8 cellular contexts compared by ENCODE assay signal in the genomic region with DNA sequence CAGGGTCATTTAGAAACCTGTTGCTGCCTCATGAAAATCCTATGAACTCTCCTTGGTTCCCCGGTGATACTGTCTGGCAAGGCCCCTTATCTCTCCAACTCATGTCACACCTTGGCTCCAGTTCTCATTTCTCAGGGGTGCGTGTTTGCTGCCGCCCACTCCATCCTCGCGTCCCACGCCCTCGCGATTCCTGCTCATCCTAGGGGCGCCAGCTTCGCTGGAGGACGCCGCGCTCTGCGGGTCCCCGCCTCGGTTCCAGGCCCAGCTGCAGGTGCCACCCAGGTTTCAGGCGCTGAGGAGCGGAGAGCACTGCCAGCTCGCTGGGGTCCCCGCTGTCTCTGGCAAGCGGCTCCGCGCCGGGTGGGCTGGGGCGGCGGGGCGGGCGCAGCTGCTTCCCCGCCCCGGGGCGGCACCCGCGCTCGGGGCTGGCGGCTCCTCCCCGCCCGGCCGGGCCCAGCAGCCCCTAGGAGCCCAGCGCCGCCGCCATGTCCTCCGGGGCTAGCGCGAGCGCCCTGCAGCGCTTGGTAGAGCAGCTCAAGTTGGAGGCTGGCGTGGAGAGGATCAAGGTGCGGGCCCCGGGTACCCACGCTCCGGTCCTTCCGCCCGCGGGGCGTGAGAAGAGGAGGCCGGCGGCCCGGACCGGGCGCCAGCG. TPM values are rescaled to one million over a fixed set of nuclear protein-coding genes. Genes with fewer than 3 reads are reported as not detected.
DNase-seq lines count a peak whose midpoint lies in the region; ATAC-seq, FAIRE-seq and TF ChIP-seq lines count a peak whose summit lies in the region.

Gene GNG10, plus strand, starts transcription at position 456 of the 652 bp plus-strand sequence. Its CDS starts 30 bp downstream, at position 486.

- no peaks in the 10 kb centered on the region for H3F3A ChIP-seq in neural cell (ENCODE audit: insufficient read depth, low read length, poor library complexity, severe bottlenecking)

- peak within 1 kb of the TSS; percentile 57 for H2AFZ ChIP-seq in neural cell (ENCODE audit: low read depth, low read length)

- H3K9me3 Mint-ChIP-seq in stimulated activated naive CD8-positive, alpha-beta T cell treated with anti-CD3 and anti-CD28 coated beads, Interleukin-15, amount 100 ng/mL, for 72 hours, result no peaks in the 10 kb centered on the region

- H3K9me2 ChIP-seq in neural cell (ENCODE audit: insufficient read depth, low read length), result no peaks in the 10 kb centered on the region

- peak within 1 kb of the TSS; percentile 76 for H3K9ac ChIP-seq in neural cell (ENCODE audit: low read length)

- peaks cover 5% of the 10 kb centered on the region for H3K36me3 ChIP-seq in neural cell (ENCODE audit: insufficient read depth, low read length)

- ATAC-seq in GM19395 (IDR thresholded peaks at IDR 0.05; ENCODE audit: unreplicated experiment) (peak; percentile 79), HG03521 (IDR thresholded peaks at IDR 0.05; ENCODE audit: unreplicated experiment) (peak; percentile 78)
- peak; percentile 92 for ATAC-seq in stimulated activated naive CD8-positive, alpha-beta T cell treated with anti-CD3 and anti-CD28 coated beads, Interleukin-15, amount 100 ng/mL, for 72 hours

- no peaks in the 10 kb centered on the region for H3K9me3 ChIP-seq in neural cell (ENCODE audit: low read length)

- peak within 1 kb of the TSS; percentile 91 to 96 for H3K27ac Mint-ChIP-seq in stimulated activated naive CD8-positive, alpha-beta T cell treated with anti-CD3 and anti-CD28 coated beads, Interleukin-15, amount 100 ng/mL, for 72 hours

- peaks cover 5% of the 10 kb centered on the region for H3K27me3 Mint-ChIP-seq in stimulated activated naive CD8-positive, alpha-beta T cell treated with anti-CD3 and anti-CD28 coated beads, Interleukin-15, amount 100 ng/mL, for 72 hours

- TF ChIP-seq CTCF in fibroblast of villous mesenchyme (IDR thresholded peaks at IDR 0.05; ENCODE audit: insufficient read depth, low read depth, low read length) (no peak), neural cell (IDR thresholded peaks at IDR 0.05; ENCODE audit: poor library complexity, severe bottlenecking) (no peak)

- H3K27ac ChIP-seq in neural cell (ENCODE audit: low read length), result peak within 1 kb of the TSS; percentile 47

- H3K27me3 ChIP-seq in neural cell (ENCODE audit: insufficient read depth, low read depth, low read length), result no peaks in the 10 kb centered on the region

- peaks cover 5% of the 10 kb centered on the region for H3K79me2 ChIP-seq in neural cell (replicated peaks; ENCODE audit: insufficient read depth, low read length)

- DNase-seq in COR-L47 (lab: John Stamatoyannopoulos, UW) (peak; percentile 73), RCC 7860 (ENCODE audit: low spot score) (peak; percentile 25), fibroblast of villous mesenchyme (ENCODE audit: low read depth) (peak; percentile 52)
- peak; percentile 64 for DNase-seq in activated effector memory CD4-positive, alpha-beta T cell treated with Interleukin-2 at 50 U/mL for 16 hours
- peak; percentile 74 to 81 for DNase-seq in stimulated activated naive CD8-positive, alpha-beta T cell treated with anti-CD3 and anti-CD28 coated beads, Interleukin-15, amount 100 ng/mL, for 72 hours

- H3K4me1 Mint-ChIP-seq in stimulated activated naive CD8-positive, alpha-beta T cell treated with anti-CD3 and anti-CD28 coated beads, Interleukin-15, amount 100 ng/mL, for 72 hours, result peaks cover 35% of the 10 kb centered on the region

- TF ChIP-seq EP300 in neural cell (conservative IDR thresholded peaks at IDR 0.05; ENCODE audit: poor library complexity, severe bottlenecking), result no peak

- H4K20me1 ChIP-seq in neural cell (ENCODE audit: insufficient read depth), result no peaks in the 10 kb centered on the region

- peak within 1 kb of the TSS; percentile 76 for H3K4me3 ChIP-seq in fibroblast of villous mesenchyme (ENCODE audit: low read depth, low read length)
- H3K4me3 ChIP-seq in neural cell (ENCODE audit: low read length), result peak within 1 kb of the TSS; percentile 95

- peak; percentile 37 for TF ChIP-seq RAD21 in neural cell (conservative IDR thresholded peaks at IDR 0.05)

- peak within 1 kb of the TSS; percentile 84 for H3K4me2 ChIP-seq in neural cell (ENCODE audit: low read length)

- peak within 1 kb of the TSS; percentile 93 to 95 for H3K4me3 Mint-ChIP-seq in stimulated activated naive CD8-positive, alpha-beta T cell treated with anti-CD3 and anti-CD28 coated beads, Interleukin-15, amount 100 ng/mL, for 72 hours

- FAIRE-seq in RCC 7860 (lab: Jason Lieb, UNC), result no peak

TF ChIP-seq in neural cell, 6 proteins besides CTCF, POLR2A, EP300 and RAD21:
- peak; percentile 25 for TF ChIP-seq SMC3 (conservative IDR thresholded peaks at IDR 0.05; ENCODE audit: poor library complexity)
- TF ChIP-seq, protein P1, sequence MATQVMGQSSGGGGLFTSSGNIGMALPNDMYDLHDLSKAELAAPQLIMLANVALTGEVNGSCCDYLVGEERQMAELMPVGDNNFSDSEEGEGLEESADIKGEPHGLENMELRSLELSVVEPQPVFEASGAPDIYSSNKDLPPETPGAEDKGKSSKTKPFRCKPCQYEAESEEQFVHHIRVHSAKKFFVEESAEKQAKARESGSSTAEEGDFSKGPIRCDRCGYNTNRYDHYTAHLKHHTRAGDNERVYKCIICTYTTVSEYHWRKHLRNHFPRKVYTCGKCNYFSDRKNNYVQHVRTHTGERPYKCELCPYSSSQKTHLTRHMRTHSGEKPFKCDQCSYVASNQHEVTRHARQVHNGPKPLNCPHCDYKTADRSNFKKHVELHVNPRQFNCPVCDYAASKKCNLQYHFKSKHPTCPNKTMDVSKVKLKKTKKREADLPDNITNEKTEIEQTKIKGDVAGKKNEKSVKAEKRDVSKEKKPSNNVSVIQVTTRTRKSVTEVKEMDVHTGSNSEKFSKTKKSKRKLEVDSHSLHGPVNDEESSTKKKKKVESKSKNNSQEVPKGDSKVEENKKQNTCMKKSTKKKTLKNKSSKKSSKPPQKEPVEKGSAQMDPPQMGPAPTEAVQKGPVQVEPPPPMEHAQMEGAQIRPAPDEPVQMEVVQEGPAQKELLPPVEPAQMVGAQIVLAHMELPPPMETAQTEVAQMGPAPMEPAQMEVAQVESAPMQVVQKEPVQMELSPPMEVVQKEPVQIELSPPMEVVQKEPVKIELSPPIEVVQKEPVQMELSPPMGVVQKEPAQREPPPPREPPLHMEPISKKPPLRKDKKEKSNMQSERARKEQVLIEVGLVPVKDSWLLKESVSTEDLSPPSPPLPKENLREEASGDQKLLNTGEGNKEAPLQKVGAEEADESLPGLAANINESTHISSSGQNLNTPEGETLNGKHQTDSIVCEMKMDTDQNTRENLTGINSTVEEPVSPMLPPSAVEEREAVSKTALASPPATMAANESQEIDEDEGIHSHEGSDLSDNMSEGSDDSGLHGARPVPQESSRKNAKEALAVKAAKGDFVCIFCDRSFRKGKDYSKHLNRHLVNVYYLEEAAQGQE (IDR thresholded peaks at IDR 0.05; ENCODE audit: borderline replicate concordance), result peak; percentile 12
- TF ChIP-seq POLR2AphosphoS5 (IDR thresholded peaks at IDR 0.05), result peak; percentile 46
- TF ChIP-seq TAF1 (IDR thresholded peaks at IDR 0.05; ENCODE audit: low read depth), result no peak
- peak; percentile 59 for TF ChIP-seq MXI1 (conservative IDR thresholded peaks at IDR 0.05; ENCODE audit: poor library complexity, severe bottlenecking)
- TF ChIP-seq EZH2 (IDR thresholded peaks at IDR 0.05; ENCODE audit: borderline replicate concordance, insufficient read depth, low read length, poor library complexity, severe bottlenecking), result no peak
TF ChIP-seq in neural cell: peak in this region for 4.

RNA-seq across cellular contexts. Expression of gene GNG10, which starts in this region (rescaled TPM):
- total RNA-seq in fibroblast of villous mesenchyme, result 82.8 and 108 TPM in 2 replicates
- polyA plus RNA-seq in neural cell, result 66.1 and 69.6 TPM in 2 replicates
- polyA minus RNA-seq in neural cell, result 20.9 and 25.4 TPM in 2 replicates

Comparison
In these comparisons a context has a peak if more than half of its experiments do, and no peak if none do; other contexts are left out.
1. Peak in every context shown above with its lines: DNase-seq, ATAC-seq, H3K4me3 ChIP-seq and H3K27ac ChIP-seq.
2. DNase-seq: peak in every context shown above with its lines; median percentile 78 in stimulated activated naive CD8-positive, alpha-beta T cell treated with anti-CD3 and anti-CD28 coated beads, Interleukin-15, amount 100 ng/mL, for 72 hours; 73 in COR-L47; 64 in activated effector memory CD4-positive, alpha-beta T cell treated with Interleukin-2 at 50 U/mL for 16 hours; 52 in fibroblast of villous mesenchyme; 25 in RCC 7860.